In genomic region chr7:128359336-128359735, GRCh38 we compare ENCODE assay signal across 1 cellular context.
TF ChIP-seq lines count a peak whose summit lies in the region.

No MANE protein-coding gene starts in this region.

TF ChIP-seq in H1, 55 proteins besides CTCF, POLR2A, EP300 and RAD21:
- TF ChIP-seq CTBP2 (IDR thresholded peaks at IDR 0.05; ENCODE audit: borderline replicate concordance, insufficient read depth, insufficient read length, low read length) (no peak), SUZ12 (IDR thresholded peaks at IDR 0.05; ENCODE audit: low read length) (no peak), JUND (IDR thresholded peaks at IDR 0.05; ENCODE audit: low read length) (no peak), HDAC2 (IDR thresholded peaks at IDR 0.05; ENCODE audit: borderline replicate concordance in 1 of 2, low read depth in 2 of 2, low read length in 2 of 2) (no peak), YY1 (IDR thresholded peaks at IDR 0.05; ENCODE audit: low read depth, low read length) (no peak), RBBP5 (IDR thresholded peaks at IDR 0.05; ENCODE audit: borderline replicate concordance, low read depth, low read length) (no peak), SP1 (IDR thresholded peaks at IDR 0.05; ENCODE audit: low read depth, low read length) (no peak)
- TF ChIP-seq, protein P1, sequence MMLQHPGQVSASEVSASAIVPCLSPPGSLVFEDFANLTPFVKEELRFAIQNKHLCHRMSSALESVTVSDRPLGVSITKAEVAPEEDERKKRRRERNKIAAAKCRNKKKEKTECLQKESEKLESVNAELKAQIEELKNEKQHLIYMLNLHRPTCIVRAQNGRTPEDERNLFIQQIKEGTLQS (IDR thresholded peaks at IDR 0.05; ENCODE audit: insufficient read depth, low read depth, low read length): no peak
